In genomic region chr7:63899691-63900393, GRCh38 we compare ENCODE assay signal across 8 cellular contexts.
DNase-seq lines count a peak whose midpoint lies in the region; ATAC-seq and TF ChIP-seq lines count a peak whose summit lies in the region.

No MANE protein-coding gene starts in this region.

- H3K9me3 Mint-ChIP-seq in memory B cell = peaks cover 4% of the 10 kb centered on the region

- H3K36me3 Mint-ChIP-seq in memory B cell = no peaks in the 10 kb centered on the region

- H3K9ac ChIP-seq in DND-41 (ENCODE audit: low read depth, low read length) (peak overlapping the region; percentile 94), adipocyte (ENCODE audit: low read length) (no peak overlapping the region)

- no peaks in the 10 kb centered on the region for H3K27me3 Mint-ChIP-seq in memory B cell

- ATAC-seq in DND-41 (ENCODE audit: insufficient read depth, low read depth) (peak; percentile 67), memory B cell (ENCODE audit: low read depth) (peak; percentile 78), GM21529 (IDR thresholded peaks at IDR 0.05; ENCODE audit: unreplicated experiment) (no peak), GM21447 (IDR thresholded peaks at IDR 0.05; ENCODE audit: unreplicated experiment) (no peak)

- peak overlapping the region; percentile 56 for H3K27ac ChIP-seq in DND-41 (ENCODE audit: low read length)

- H3K36me3 ChIP-seq in DND-41 (ENCODE audit: insufficient read depth, low read length) (peaks cover 17% of the 10 kb centered on the region), adipocyte (ENCODE audit: control insufficient read depth, insufficient read depth, low read length, severe bottlenecking) (no peaks in the 10 kb centered on the region)

- DNase-seq in DND-41 = peak; percentile 80
- peak; percentile 50 to 78 (median 60) for DNase-seq in T-helper 1 cell
- no peak for DNase-seq in adipocyte (ENCODE audit: low read depth)
- peak; percentile 72 to 74 for DNase-seq in memory B cell (ENCODE audit: low spot score in 2 of 2)
- DNase-seq in stimulated activated CD8-positive, alpha-beta memory T cell treated with anti-CD3 and anti-CD28 coated beads, Interleukin-4, amount 100 ng/mL, for 24 hours (ENCODE audit: low read depth) = peak; percentile 68
- no peak for DNase-seq in A172 (ENCODE audit: low spot score)

- H3K27me3 ChIP-seq in DND-41 (ENCODE audit: insufficient read depth, low read length, poor library complexity) (no peaks in the 10 kb centered on the region), adipocyte (replicated peaks; ENCODE audit: control insufficient read depth, insufficient read depth, low read length) (no peaks in the 10 kb centered on the region)

- H3K9me3 ChIP-seq in DND-41 (ENCODE audit: insufficient read depth, low read length, severe bottlenecking) (peaks cover 21% of the 10 kb centered on the region), adipocyte (ENCODE audit: control insufficient read depth, low read length) (peaks cover 45% of the 10 kb centered on the region)

- peak overlapping the region; percentile 83 for H2AFZ ChIP-seq in DND-41 (ENCODE audit: low read depth, low read length)

- H3K79me2 ChIP-seq in DND-41 (ENCODE audit: insufficient read depth, low read length) = peaks cover 37% of the 10 kb centered on the region

- H3K4me3 Mint-ChIP-seq in memory B cell = peak overlapping the region; percentile 99

- H3K4me1 Mint-ChIP-seq in memory B cell = no peaks in the 10 kb centered on the region

- peak overlapping the region; percentile 75 for H3K4me2 ChIP-seq in DND-41 (ENCODE audit: insufficient read depth, low read length)

- no peaks in the 10 kb centered on the region for H4K20me1 ChIP-seq in DND-41 (ENCODE audit: insufficient read depth, low read length)

- peak overlapping the region; percentile 31 to 96; a peak in 3 of 4 replicates for H3K4me3 ChIP-seq in DND-41 (ENCODE audit: low read depth in 1 of 2, low read length in 2 of 2)
- H3K4me3 ChIP-seq in adipocyte (ENCODE audit: low read length) = peak overlapping the region; percentile 79

- H3K4me1 ChIP-seq in DND-41 (ENCODE audit: insufficient read depth, low read length) = peaks cover 28% of the 10 kb centered on the region
- no peaks in the 10 kb centered on the region for H3K4me1 ChIP-seq in adipocyte (ENCODE audit: control insufficient read depth, insufficient read depth, low read length)

- H3K27ac Mint-ChIP-seq in memory B cell = peak overlapping the region; percentile 97

- TF ChIP-seq CTCF in DND-41 (IDR thresholded peaks at IDR 0.05; ENCODE audit: borderline replicate concordance, extremely low read depth, low read length, poor library complexity, severe bottlenecking) = no peak

Comparison
In these comparisons a context has a peak if more than half of its experiments do, and no peak if none do; other contexts are left out.
1. ATAC-seq: peak in DND-41 (single experiment) and memory B cell (single experiment); none in GM21529 (single experiment) and GM21447 (single experiment).
2. DNase-seq: peak in DND-41 (single experiment), T-helper 1 cell (5 of 5), memory B cell (2 of 2) and stimulated activated CD8-positive, alpha-beta memory T cell treated with anti-CD3 and anti-CD28 coated beads, Interleukin-4, amount 100 ng/mL, for 24 hours (single experiment); none in adipocyte (single experiment) and A172 (single experiment).